In genomic region chr17:21201302-21201602, GRCh38 we compare ENCODE assay signal across 15 cellular contexts. TPM values are rescaled to one million over a fixed set of nuclear protein-coding genes. Genes with fewer than 3 reads are reported as not detected.
DNase-seq lines count a peak whose midpoint lies in the region; ATAC-seq, FAIRE-seq and TF ChIP-seq lines count a peak whose summit lies in the region.
"Had no signal": no experiment of that assay in that cellular context is flagged by ENCODE, and none has a peak within 500 bp of the region (broad histone marks: within the 10 kb centered on the region; RNA-seq: fewer than 3 reads in every experiment).

No MANE protein-coding gene starts in this region.

- no peak for DNase-seq in activated CD8-positive, alpha-beta T cell treated with anti-CD3 and anti-CD28 coated beads, Interleukin-2, amount 10 ng/mL, durations not matched to agents 7 days and 5 days
- DNase-seq in activated CD8-positive, alpha-beta T cell treated with anti-CD3 and anti-CD28 coated beads for 36 hours, result no peak
- DNase-seq in T-helper 17 cell (no peak), fibroblast of the aortic adventitia (ENCODE audit: low read depth) (peak; percentile 17), suprapubic skin (ENCODE audit: low spot score in 2 of 2) (no peak), kidney (no peak), NCI-H2196 (lab: John Stamatoyannopoulos, UW; ENCODE audit: unreplicated experiment) (no peak)
- DNase-seq: ACHN; activated T-cell treated with anti-CD3 and anti-CD28 coated beads, Interleukin-2, amount 50 U/mL, for 1 hour; DMS53; effector CD8-positive, alpha-beta T cell had no signal

- peaks cover 18% of the 10 kb centered on the region for H3K36me3 ChIP-seq in suprapubic skin
- peaks cover 0 to 5% of the 10 kb centered on the region in 2 donors for H3K36me3 ChIP-seq in kidney (ENCODE audit: control insufficient read depth in 1 of 2, insufficient read depth in 2 of 2, low read length in 2 of 2)
- H3K36me3 ChIP-seq: neural progenitor cell had no signal

- H3K27ac Mint-ChIP-seq in activated CD8-positive, alpha-beta T cell treated with anti-CD3 and anti-CD28 coated beads, Interleukin-2, amount 10 ng/mL, durations not matched to agents 7 days and 5 days, result peak overlapping the region; percentile 32
- no peak overlapping the region for H3K27ac Mint-ChIP-seq in activated CD8-positive, alpha-beta T cell treated with anti-CD3 and anti-CD28 coated beads for 36 hours
- peak overlapping the region; percentile 39 for H3K27ac Mint-ChIP-seq in T-helper 17 cell
- H3K27ac Mint-ChIP-seq: neural progenitor cell had no signal

- H3K4me3 Mint-ChIP-seq in activated CD8-positive, alpha-beta T cell treated with anti-CD3 and anti-CD28 coated beads, Interleukin-2, amount 10 ng/mL, durations not matched to agents 7 days and 5 days, result no peak overlapping the region
- no peak overlapping the region for H3K4me3 Mint-ChIP-seq in activated CD8-positive, alpha-beta T cell treated with anti-CD3 and anti-CD28 coated beads for 36 hours
- H3K4me3 Mint-ChIP-seq in T-helper 17 cell, result no peak overlapping the region

- H3K4me3 ChIP-seq in fibroblast of the aortic adventitia (ENCODE audit: low read depth, low read length), result no peak overlapping the region
- H3K4me3 ChIP-seq in suprapubic skin, result no peak overlapping the region
- H3K4me3 ChIP-seq in kidney (ENCODE audit: low read length in 2 of 2), result no peak overlapping the region
- H3K4me3 ChIP-seq: HAP-1, neural progenitor cell had no signal

- H3K27ac ChIP-seq in suprapubic skin (peak overlapping the region; percentile 50), kidney (ENCODE audit: low read depth in 2 of 2, low read length in 2 of 2) (no peak overlapping the region)
- H3K27ac ChIP-seq: neural progenitor cell had no signal

- CTCF ChIA-PET in activated CD8-positive, alpha-beta T cell treated with anti-CD3 and anti-CD28 coated beads, Interleukin-2, amount 10 ng/mL, durations not matched to agents 7 days and 5 days (lab: Charles Lee), result interaction anchor here (1.0 kb wide), 1 partner anchor 78 kb away, joined by 3 read pairs; no protein-coding TSS in a partner anchor
- CTCF ChIA-PET in activated CD8-positive, alpha-beta T cell treated with anti-CD3 and anti-CD28 coated beads for 36 hours (lab: Charles Lee), result interaction anchor here (1.2 kb wide), 1 partner anchor 39 kb away, joined by 3 read pairs; no protein-coding TSS in a partner anchor

- WGBS in suprapubic skin, result 30% methylated on average over 5 of the region's 5 CpGs

- TF ChIP-seq CTCF in activated CD8-positive, alpha-beta T cell treated with anti-CD3 and anti-CD28 coated beads for 36 hours (IDR thresholded peaks at IDR 0.05), result no peak
- TF ChIP-seq CTCF in fibroblast of the aortic adventitia (IDR thresholded peaks at IDR 0.05; ENCODE audit: insufficient read depth, low read length), result no peak
- no peak for TF ChIP-seq CTCF in suprapubic skin (IDR thresholded peaks at IDR 0.05)
- no peak for TF ChIP-seq CTCF in kidney (IDR thresholded peaks at IDR 0.05; ENCODE audit: borderline replicate concordance, extremely low read depth, insufficient read depth)

- TF ChIP-seq POLR2A in suprapubic skin (IDR thresholded peaks at IDR 0.05) (no peak), GM18505 (IDR thresholded peaks at IDR 0.05; ENCODE audit: borderline replicate concordance, extremely low read depth, insufficient read depth, insufficient read length) (no peak)

- intact Hi-C loops in activated CD8-positive, alpha-beta T cell treated with anti-CD3 and anti-CD28 coated beads for 36 hours (cut with micrococcal nuclease), result no loop called here
- intact Hi-C loops in kidney (cut with DNase I), result no loop called here

- POLR2A ChIA-PET in activated CD8-positive, alpha-beta T cell treated with anti-CD3 and anti-CD28 coated beads, Interleukin-2, amount 10 ng/mL, durations not matched to agents 7 days and 5 days (lab: Charles Lee), result no interaction called here
- POLR2A ChIA-PET in activated CD8-positive, alpha-beta T cell treated with anti-CD3 and anti-CD28 coated beads for 36 hours (lab: Charles Lee), result interaction anchor here (1.1 to 2.4 kb wide), 2 partner anchors 11 to 12 kb away, joined by 3 to 8 read pairs; no protein-coding TSS in a partner anchor

- H3K9me3 Mint-ChIP-seq in activated CD8-positive, alpha-beta T cell treated with anti-CD3 and anti-CD28 coated beads, Interleukin-2, amount 10 ng/mL, durations not matched to agents 7 days and 5 days (ENCODE audit: insufficient read depth), result no peaks in the 10 kb centered on the region
- no peaks in the 10 kb centered on the region for H3K9me3 Mint-ChIP-seq in activated CD8-positive, alpha-beta T cell treated with anti-CD3 and anti-CD28 coated beads for 36 hours
- H3K9me3 Mint-ChIP-seq: neural progenitor cell had no signal

- H3K4me1 Mint-ChIP-seq in activated CD8-positive, alpha-beta T cell treated with anti-CD3 and anti-CD28 coated beads, Interleukin-2, amount 10 ng/mL, durations not matched to agents 7 days and 5 days (ENCODE audit: low read depth), result peaks cover 3% of the 10 kb centered on the region
- peaks cover 28% of the 10 kb centered on the region for H3K4me1 Mint-ChIP-seq in activated CD8-positive, alpha-beta T cell treated with anti-CD3 and anti-CD28 coated beads for 36 hours (ENCODE audit: low read depth)
- H3K4me1 Mint-ChIP-seq in T-helper 17 cell, result peaks cover 29% of the 10 kb centered on the region

- H3K9ac ChIP-seq in kidney (ENCODE audit: low read length in 2 of 2), result no peak overlapping the region
- H3K9ac ChIP-seq: neural progenitor cell had no signal

- no peak for FAIRE-seq in kidney (lab: Jason Lieb, UNC)
- FAIRE-seq: GM12892 had no signal

- no peak for TF ChIP-seq EP300 in suprapubic skin (IDR thresholded peaks at IDR 0.05)

- no peaks in the 10 kb centered on the region for H3K27me3 ChIP-seq in suprapubic skin
- H3K27me3 ChIP-seq: neural progenitor cell had no signal

- H3K9me3 ChIP-seq in T-helper 17 cell (ENCODE audit: control insufficient read depth, low read length, poor library complexity, severe bottlenecking) (no peaks in the 10 kb centered on the region), suprapubic skin (no peaks in the 10 kb centered on the region), kidney (ENCODE audit: control insufficient read depth in 1 of 2, low read length in 2 of 2) (no peaks in the 10 kb centered on the region)
- H3K9me3 ChIP-seq: HAP-1 had no signal

- peaks cover 31% of the 10 kb centered on the region for H3K36me3 Mint-ChIP-seq in activated CD8-positive, alpha-beta T cell treated with anti-CD3 and anti-CD28 coated beads, Interleukin-2, amount 10 ng/mL, durations not matched to agents 7 days and 5 days (ENCODE audit: low read depth)
- H3K36me3 Mint-ChIP-seq in activated CD8-positive, alpha-beta T cell treated with anti-CD3 and anti-CD28 coated beads for 36 hours (ENCODE audit: low read depth), result peaks cover 19% of the 10 kb centered on the region
- H3K36me3 Mint-ChIP-seq in T-helper 17 cell (ENCODE audit: low read depth), result peaks cover 2% of the 10 kb centered on the region

- ATAC-seq in activated CD8-positive, alpha-beta T cell treated with anti-CD3 and anti-CD28 coated beads, Interleukin-2, amount 10 ng/mL, durations not matched to agents 7 days and 5 days, result no peak
- no peak for ATAC-seq in activated CD8-positive, alpha-beta T cell treated with anti-CD3 and anti-CD28 coated beads for 36 hours
- ATAC-seq in T-helper 17 cell (no peak), GM18505 (IDR thresholded peaks at IDR 0.05; ENCODE audit: unreplicated experiment) (no peak)

- no peaks in the 10 kb centered on the region for H3K27me3 Mint-ChIP-seq in activated CD8-positive, alpha-beta T cell treated with anti-CD3 and anti-CD28 coated beads, Interleukin-2, amount 10 ng/mL, durations not matched to agents 7 days and 5 days (ENCODE audit: low read depth)
- no peaks in the 10 kb centered on the region for H3K27me3 Mint-ChIP-seq in activated CD8-positive, alpha-beta T cell treated with anti-CD3 and anti-CD28 coated beads for 36 hours
- H3K27me3 Mint-ChIP-seq in T-helper 17 cell, result no peaks in the 10 kb centered on the region

- H3K4me1 ChIP-seq in suprapubic skin (peaks cover 82% of the 10 kb centered on the region), kidney (ENCODE audit: control insufficient read depth in 1 of 2, insufficient read depth in 1 of 2, low read depth in 1 of 2, low read length in 2 of 2) (peaks cover 0 to 7% of the 10 kb centered on the region in 2 donors)

RNA-seq across cellular contexts. Expression of gene TMEM11, which starts 12.7 kb away (rescaled TPM):
- 10 to 100 TPM; 22.2 to 27.7 TPM for total RNA-seq in activated CD8-positive, alpha-beta T cell treated with anti-CD3 and anti-CD28 coated beads, Interleukin-2, amount 10 ng/mL, durations not matched to agents 7 days and 5 days
- 10 to 100 TPM; 26.2 to 28.9 TPM for total RNA-seq in activated CD8-positive, alpha-beta T cell treated with anti-CD3 and anti-CD28 coated beads for 36 hours
- total RNA-seq in T-helper 17 cell (10 to 100 TPM; 10.3 to 17.2 TPM), fibroblast of the aortic adventitia (ENCODE audit: low replicate concordance) (5.0 and 17.5 TPM in 2 replicates), suprapubic skin (10 to 100 TPM; 25.6 to 38.0 (median 33.8) TPM), kidney (17.4 TPM)
- 34.2 TPM for polyA plus RNA-seq in kidney (ENCODE audit: insufficient read depth, low read depth, low replicate concordance)

RNA-seq across cellular contexts. Expression of gene NATD1, which starts 52.0 kb away (rescaled TPM):
- total RNA-seq in activated CD8-positive, alpha-beta T cell treated with anti-CD3 and anti-CD28 coated beads, Interleukin-2, amount 10 ng/mL, durations not matched to agents 7 days and 5 days, result 1 to 10 TPM; 1.1 to 1.3 TPM
- 1 to 10 TPM; 1.1 to 1.3 TPM for total RNA-seq in activated CD8-positive, alpha-beta T cell treated with anti-CD3 and anti-CD28 coated beads for 36 hours
- total RNA-seq in T-helper 17 cell (1 to 10 TPM; 4.9 to 8.4 TPM), fibroblast of the aortic adventitia (ENCODE audit: low replicate concordance) (3.1 and 4.4 TPM in 2 replicates), suprapubic skin (10 to 100 TPM; 11.2 to 21.1 (median 14.6) TPM), kidney (14.2 TPM)
- polyA plus RNA-seq in kidney (ENCODE audit: insufficient read depth, low read depth, low replicate concordance), result 5.0 TPM
